ENCODE assay signal across 18 cellular contexts in the genomic region with DNA sequence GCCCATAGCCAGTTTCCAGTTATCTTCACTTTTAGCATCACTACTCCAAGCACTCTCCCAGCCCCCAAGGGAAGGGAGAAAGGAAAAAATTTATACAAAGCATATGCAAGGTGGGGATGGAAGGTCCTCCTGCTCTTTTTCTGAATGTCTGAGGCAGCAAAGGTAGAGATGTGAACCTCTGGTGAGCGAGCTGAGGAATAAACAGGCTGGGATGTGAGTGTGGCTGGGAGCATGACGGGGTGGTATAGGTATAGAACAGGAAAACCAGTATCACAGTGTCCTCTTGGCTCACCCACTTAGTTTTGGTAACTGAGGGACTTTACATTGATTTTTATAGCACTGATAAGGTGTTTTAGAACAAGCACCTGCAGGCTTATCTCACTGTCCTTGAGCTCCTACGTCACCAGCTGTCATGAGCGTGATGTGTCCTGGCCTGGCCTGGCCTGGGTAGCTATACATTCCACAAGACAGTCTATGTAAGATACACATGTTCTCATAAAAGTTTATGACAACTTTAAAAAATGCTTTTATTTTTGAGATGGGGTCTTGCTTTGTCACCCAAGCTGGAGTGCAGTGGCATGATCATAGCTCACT.
"Had no signal": no experiment of that assay in that cellular context is flagged by ENCODE, and none has a peak within 500 bp of the region (broad histone marks: within the 10 kb centered on the region; RNA-seq: fewer than 3 reads in every experiment).

No MANE protein-coding gene starts in this region.

- DNase-seq: activated CD4-positive, alpha-beta memory T cell treated with anti-CD3 and anti-CD28 coated beads, Interleukin-2, amount 10 ng/mL, durations not matched to agents 7 days and 5 days; activated CD4-positive, alpha-beta T cell treated with anti-CD3 and anti-CD28 coated beads for 36 hours; activated effector memory CD4-positive, alpha-beta T cell treated with anti-CD3 and anti-CD28 coated beads, Interleukin-2, amount 50 U/mL, for 16 hours; activated T-cell treated with anti-CD3 and anti-CD28 coated beads, Interleukin-2, amount 50 U/mL, for 24 hours; caudate nucleus; effector CD8-positive, alpha-beta T cell; foreskin fibroblast; glutamatergic neuron; immature natural killer cell; stimulated activated CD4-positive, alpha-beta T cell treated with anti-CD3 and anti-CD28 coated beads, Interleukin-12 subunit alpha, Interleukin-12 subunit beta, amount 100 ng/mL, for 4 hours; stimulated activated CD4-positive, alpha-beta T cell treated with anti-CD3 and anti-CD28 coated beads, Interleukin-2, amount 100 ng/mL, for 24 hours; T-helper 17 cell; uterus had no signal

- H3K4me3 Mint-ChIP-seq: activated CD4-positive, alpha-beta memory T cell treated with anti-CD3 and anti-CD28 coated beads, Interleukin-2, amount 10 ng/mL, durations not matched to agents 7 days and 5 days; activated CD4-positive, alpha-beta T cell treated with anti-CD3 and anti-CD28 coated beads for 36 hours; activated T-cell treated with anti-CD3 and anti-CD28 coated beads, Interleukin-2, amount 50 U/mL, for 24 hours; immature natural killer cell; nephron; T-helper 17 cell had no signal

- H3K27ac Mint-ChIP-seq: activated CD4-positive, alpha-beta memory T cell treated with anti-CD3 and anti-CD28 coated beads, Interleukin-2, amount 10 ng/mL, durations not matched to agents 7 days and 5 days; activated CD4-positive, alpha-beta T cell treated with anti-CD3 and anti-CD28 coated beads for 36 hours; activated T-cell treated with anti-CD3 and anti-CD28 coated beads, Interleukin-2, amount 50 U/mL, for 24 hours; immature natural killer cell; nephron; T-helper 17 cell had no signal

- H3K9me3 Mint-ChIP-seq: activated CD4-positive, alpha-beta memory T cell treated with anti-CD3 and anti-CD28 coated beads, Interleukin-2, amount 10 ng/mL, durations not matched to agents 7 days and 5 days; activated naive CD4-positive, alpha-beta T cell treated with anti-CD3 and anti-CD28 coated beads, Interleukin-2, amount 50 U/mL, for 72 hours; activated T-cell treated with anti-CD3 and anti-CD28 coated beads, Interleukin-2, amount 50 U/mL, for 24 hours; immature natural killer cell; nephron had no signal

- FAIRE-seq: colon, endothelial cell of umbilical vein had no signal

- H3K27ac ChIP-seq: thoracic aorta, uterus had no signal

- H3K36me3 Mint-ChIP-seq: activated naive CD4-positive, alpha-beta T cell treated with anti-CD3 and anti-CD28 coated beads, Interleukin-2, amount 50 U/mL, for 72 hours; immature natural killer cell had no signal

- H3K27me3 Mint-ChIP-seq: activated CD4-positive, alpha-beta memory T cell treated with anti-CD3 and anti-CD28 coated beads, Interleukin-2, amount 10 ng/mL, durations not matched to agents 7 days and 5 days; activated CD4-positive, alpha-beta T cell treated with anti-CD3 and anti-CD28 coated beads for 36 hours; activated T-cell treated with anti-CD3 and anti-CD28 coated beads, Interleukin-2, amount 50 U/mL, for 24 hours; T-helper 17 cell had no signal

- H3K4me3 ChIP-seq: thoracic aorta, uterus had no signal

- H3K4me1 Mint-ChIP-seq: immature natural killer cell had no signal

- H3K4me1 ChIP-seq: uterus had no signal

- H3K27me3 ChIP-seq: uterus had no signal

- H3K9me3 ChIP-seq: thoracic aorta, uterus had no signal

- H3K36me3 ChIP-seq: thoracic aorta, uterus had no signal
